Comparison of ENCODE assay signal across 11 cellular contexts in genomic region chr15:64045106-64045435, GRCh38.
DNase-seq lines count a peak whose midpoint lies in the region; TF ChIP-seq lines count a peak whose summit lies in the region.
"Had no signal": no experiment of that assay in that cellular context is flagged by ENCODE, and none has a peak within 500 bp of the region (broad histone marks: within the 10 kb centered on the region; RNA-seq: fewer than 3 reads in every experiment).

No MANE protein-coding gene starts in this region.

- H3K27ac ChIP-seq in ACC112 (ENCODE audit: low read depth, low read length) (no peak overlapping the region), cingulate gyrus (ENCODE audit: low read depth, low read length) (peak overlapping the region; percentile 11)

- H3K9me3 Mint-ChIP-seq in nephron: no peaks in the 10 kb centered on the region

- H3K4me1 ChIP-seq in ACC112 (ENCODE audit: control insufficient read depth, insufficient read depth, low read length, unreplicated experiment): peaks cover 12% of the 10 kb centered on the region

- peaks cover 33% of the 10 kb centered on the region for H3K27me3 Mint-ChIP-seq in nephron (ENCODE audit: low read depth)

- in situ Hi-C loops in GM13976 (cut with MboI; ENCODE audit: low sequenced_read_pairs, unreplicated experiment): no loop called here

- no peaks in the 10 kb centered on the region for H3K36me3 ChIP-seq in ACC112 (ENCODE audit: insufficient read depth, low read length)

- H3K27ac Mint-ChIP-seq in nephron: no peak overlapping the region

- H2AFZ ChIP-seq in ACC112 (ENCODE audit: low read length, unreplicated experiment): no peak overlapping the region

- H3K4me3 ChIP-seq in ACC112 (ENCODE audit: low read depth, low read length): 0 out of 2 replicates have a peak overlapping the region, but pooled peaks have one; percentile 83

- peak; percentile 41 for DNase-seq in GM13976 (ENCODE audit: low spot score)
- no peak for DNase-seq in Kasumi-1 (lab: John Stamatoyannopoulos, UW)
- DNase-seq in NCI-H1417 (lab: John Stamatoyannopoulos, UW): no peak
- no peak for DNase-seq in middle frontal gyrus (ENCODE audit: extremely low spot score, low spot score)
- no peak for DNase-seq in activated CD4-positive, alpha-beta T cell treated with anti-CD3 and anti-CD28 coated beads for 1 hour
- DNase-seq: activated CD4-positive, alpha-beta T cell treated with anti-CD3 and anti-CD28 coated beads for 48 hours; NCI-H1105 had no signal

- no peak for TF ChIP-seq CTCF in GM13976 (IDR thresholded peaks at IDR 0.05; ENCODE audit: borderline replicate concordance, control extremely low read depth, extremely low read depth, insufficient read depth, missing control alignments)
- TF ChIP-seq CTCF in nephron (IDR thresholded peaks at IDR 0.05; ENCODE audit: unreplicated experiment in 3 of 3): no peak

- H3K4me1 Mint-ChIP-seq in nephron: peaks cover 14% of the 10 kb centered on the region

- H3K27me3 ChIP-seq in ACC112 (ENCODE audit: insufficient read depth, low read length): peaks cover 49% of the 10 kb centered on the region
- H3K27me3 ChIP-seq: body of pancreas had no signal

- no peaks in the 10 kb centered on the region for H3K36me3 Mint-ChIP-seq in nephron (ENCODE audit: low read depth)

- peak overlapping the region; percentile 57 to 77 (median 75) for H3K4me3 Mint-ChIP-seq in nephron

- H3K79me2 ChIP-seq in ACC112 (ENCODE audit: control insufficient read depth, insufficient read depth, low read length, unreplicated experiment): no peaks in the 10 kb centered on the region
